13 cellular contexts compared by ENCODE assay signal in the genomic region with DNA sequence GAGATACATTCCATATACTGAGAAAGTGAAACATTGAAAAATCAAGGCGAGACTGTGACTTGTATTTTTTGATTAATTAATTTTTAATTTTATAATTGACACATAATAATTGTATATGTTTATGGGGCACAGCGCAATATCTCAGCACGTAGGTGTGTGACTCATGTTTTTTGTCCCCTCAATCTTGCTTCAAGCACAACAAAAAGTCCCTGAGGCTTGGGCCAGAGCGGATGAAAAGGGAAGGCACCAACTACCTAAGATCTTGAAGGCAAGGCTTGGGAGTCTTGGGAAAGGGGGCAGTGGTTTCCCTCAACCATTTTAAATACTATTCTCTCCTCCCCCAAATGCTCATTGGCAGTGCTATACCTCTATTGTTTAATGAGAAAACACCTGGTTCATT. TPM values are rescaled to one million over a fixed set of nuclear protein-coding genes. Genes with fewer than 3 reads are reported as not detected.
DNase-seq lines count a peak whose midpoint lies in the region; ATAC-seq and TF ChIP-seq lines count a peak whose summit lies in the region.
"Had no signal": no experiment of that assay in that cellular context is flagged by ENCODE, and none has a peak within 500 bp of the region (broad histone marks: within the 10 kb centered on the region; RNA-seq: fewer than 3 reads in every experiment).

No MANE protein-coding gene starts in this region.

- H3K4me3 ChIP-seq in H7 (ENCODE audit: insufficient read depth, low read depth, low read length) (no peak overlapping the region), PC-9 (no peak overlapping the region)

- H3K9me2 ChIP-seq in PC-9 (ENCODE audit: insufficient read depth) = no peaks in the 10 kb centered on the region

- DNase-seq in CD4-positive, alpha-beta T cell = no peak
- no peak for DNase-seq in stimulated activated naive CD4-positive, alpha-beta T cell (lab: John Stamatoyannopoulos, UW)
- no peak for DNase-seq in H7
- DNase-seq in PC-9 = no peak
- DNase-seq: activated CD4-positive, alpha-beta T cell treated with anti-CD3 and anti-CD28 coated beads for 1 hour; glutamatergic neuron; mesendoderm; NCI-H2227 treated with DMSO at 0.1 percent for 48 hours; Right ventricle myocardium superior had no signal

- no peaks in the 10 kb centered on the region for H3K9me3 Mint-ChIP-seq in CD4-positive, alpha-beta T cell

- CTCF ChIA-PET in CD4-positive, alpha-beta T cell (lab: Charles Lee) = no interaction called here
- CTCF ChIA-PET in PC-9 (lab: Charles Lee) = no interaction called here

- no peaks in the 10 kb centered on the region for H3K27me3 ChIP-seq in CD4-positive, alpha-beta T cell (ENCODE audit: control insufficient read depth, insufficient read depth, low read length)
- H3K27me3 ChIP-seq in H7 (ENCODE audit: control insufficient read depth, insufficient read depth, low read length) = peaks cover 49% of the 10 kb centered on the region
- H3K27me3 ChIP-seq in PC-9 (ENCODE audit: insufficient read depth, low read depth) = no peaks in the 10 kb centered on the region

- no peak overlapping the region for H2AFZ ChIP-seq in PC-9

- no peak for TF ChIP-seq CTCF in CD4-positive, alpha-beta T cell (IDR thresholded peaks at IDR 0.05)
- TF ChIP-seq CTCF in PC-9 (conservative IDR thresholded peaks at IDR 0.05) = no peak

- no peak overlapping the region for H3K27ac Mint-ChIP-seq in CD4-positive, alpha-beta T cell
- H3K27ac Mint-ChIP-seq: activated naive CD8-positive, alpha-beta T cell had no signal

- H3K27ac ChIP-seq in CD4-positive, alpha-beta T cell (ENCODE audit: low read depth, low read length) = no peak overlapping the region
- H3K27ac ChIP-seq in PC-9 = no peak overlapping the region

- no peaks in the 10 kb centered on the region for H4K20me1 ChIP-seq in PC-9 (ENCODE audit: insufficient read depth)

- no peak overlapping the region for H3K4me2 ChIP-seq in PC-9

- POLR2A ChIA-PET in CD4-positive, alpha-beta T cell (lab: Charles Lee) = no interaction called here
- POLR2A ChIA-PET in PC-9 (lab: Charles Lee; ENCODE audit: unreplicated experiment) = no interaction called here

- H3K36me3 ChIP-seq in H7 (replicated peaks; ENCODE audit: control insufficient read depth, insufficient read depth, low read length) (no peaks in the 10 kb centered on the region), PC-9 (ENCODE audit: low read depth) (no peaks in the 10 kb centered on the region)

- BruUV-seq in PC-9 (replicated peaks; lab: Mats Ljungman, UMichigan) = no TSS peak

- no peaks in the 10 kb centered on the region for H3K9me3 ChIP-seq in CD4-positive, alpha-beta T cell (ENCODE audit: control insufficient read depth, low read length)
- H3K9me3 ChIP-seq in PC-9 (ENCODE audit: insufficient read depth, low read depth) = no peaks in the 10 kb centered on the region

- H3K27me3 Mint-ChIP-seq in CD4-positive, alpha-beta T cell = no peaks in the 10 kb centered on the region

- no peak overlapping the region for H3K4me3 Mint-ChIP-seq in CD4-positive, alpha-beta T cell
- H3K4me3 Mint-ChIP-seq: activated naive CD8-positive, alpha-beta T cell had no signal

- intact Hi-C loops in CD4-positive, alpha-beta T cell (cut with DNase I, micrococcal nuclease) = no loop called here
- intact Hi-C loops in PC-9 (cut with micrococcal nuclease; ENCODE audit: unreplicated experiment) = no loop called here

- H3F3A ChIP-seq in PC-9 (ENCODE audit: insufficient read depth, low read depth) = no peaks in the 10 kb centered on the region

- no peaks in the 10 kb centered on the region for H3K36me3 Mint-ChIP-seq in CD4-positive, alpha-beta T cell (ENCODE audit: low read depth)
- H3K36me3 Mint-ChIP-seq: activated naive CD8-positive, alpha-beta T cell had no signal

- H3K4me1 ChIP-seq in PC-9 (replicated peaks; ENCODE audit: insufficient read depth) = peaks cover 12% of the 10 kb centered on the region

- no peaks in the 10 kb centered on the region for H3K79me2 ChIP-seq in PC-9 (ENCODE audit: low read depth)

- H3K4me1 Mint-ChIP-seq in CD4-positive, alpha-beta T cell (ENCODE audit: low read depth) = no peaks in the 10 kb centered on the region

- peak; percentile 43 for ATAC-seq in GM19438 (IDR thresholded peaks at IDR 0.05; ENCODE audit: low read depth, unreplicated experiment)
- peak; percentile 51 for ATAC-seq in HG02852 (IDR thresholded peaks at IDR 0.05; ENCODE audit: unreplicated experiment)
- ATAC-seq in HG03520 (IDR thresholded peaks at IDR 0.05; ENCODE audit: unreplicated experiment) = peak; percentile 49
- ATAC-seq in CD4-positive, alpha-beta T cell (ENCODE audit: poor library complexity) = no peak

RNA-seq across cellular contexts. Expression of a gene that starts 9.9 kb away (rescaled TPM):
- 1 to 10 TPM; 1.7 TPM for total RNA-seq in CD4-positive, alpha-beta T cell
- not detected in 2 replicates for total RNA-seq in H7 (2014; rRNA removed; shearing (Covaris generic))
- 0.57 and 1.1 TPM in 2 replicates for total RNA-seq in PC-9 (2021)
